In genomic region chr9:69820955-69821788, GRCh38 we compare ENCODE assay signal across 12 cellular contexts. TPM values are rescaled to one million over a fixed set of nuclear protein-coding genes. Genes with fewer than 3 reads are reported as not detected.
DNase-seq lines count a peak whose midpoint lies in the region; ATAC-seq and TF ChIP-seq lines count a peak whose summit lies in the region.
"Had no signal": no experiment of that assay in that cellular context is flagged by ENCODE, and none has a peak within 500 bp of the region (broad histone marks: within the 10 kb centered on the region; RNA-seq: fewer than 3 reads in every experiment).

No MANE protein-coding gene starts in this region.

- no peaks in the 10 kb centered on the region for H3K9me3 ChIP-seq in HEK293 (ENCODE audit: control insufficient read depth, insufficient read depth, low read depth, low read length)
- H3K9me3 ChIP-seq: Peyer's patch, vagina had no signal

- no peaks in the 10 kb centered on the region for H3K79me2 ChIP-seq in ACC112 (ENCODE audit: control insufficient read depth, insufficient read depth, low read length, unreplicated experiment)

- H3K4me3 ChIP-seq in ACC112 (ENCODE audit: low read depth, low read length) (peak overlapping the region; percentile 46), HEK293 (ENCODE audit: low read depth, low read length) (peak overlapping the region; percentile 10; the same call in 1 of the 2 replicates), coronary artery (peak overlapping the region; percentile 48)
- H3K4me3 ChIP-seq: Peyer's patch, vagina had no signal

- H3K4me1 ChIP-seq in ACC112 (ENCODE audit: control insufficient read depth, insufficient read depth, low read length, unreplicated experiment) = peaks cover 9% of the 10 kb centered on the region
- no peaks in the 10 kb centered on the region for H3K4me1 ChIP-seq in HEK293 (ENCODE audit: control insufficient read depth, insufficient read depth, low read length)
- H3K4me1 ChIP-seq: Peyer's patch had no signal

- H3K4me1 Mint-ChIP-seq in naive B cell = peaks cover 4 to 18% (median 9%) of the 10 kb centered on the region in 3 donors

- H3K36me3 Mint-ChIP-seq in naive B cell = peaks cover 6 to 17% of the 10 kb centered on the region in 2 donors
- H3K36me3 Mint-ChIP-seq: immature natural killer cell had no signal

- DNase-seq in coronary artery (ENCODE audit: low spot score) (no peak), naive B cell (no peak), NCI-H748 (lab: John Stamatoyannopoulos, UW; ENCODE audit: unreplicated experiment) (no peak), NOMO-1 (lab: John Stamatoyannopoulos, UW; ENCODE audit: unreplicated experiment in 2 of 2) (no peak), NCI-H82 treated with DMSO at 0.1 percent for 48 hours (lab: John Stamatoyannopoulos, UW; ENCODE audit: unreplicated experiment) (no peak)
- DNase-seq: effector CD4-positive, alpha-beta T cell; immature natural killer cell had no signal

- TF ChIP-seq CTCF in HEK293 (tag by site-specific recombination; IDR thresholded peaks at IDR 0.05) (no peak), coronary artery (IDR thresholded peaks at IDR 0.05) (no peak)

- CTCF ChIA-PET in HEK293 (lab: Yijun Ruan, JAX) = interaction anchor here (0.7 kb wide), 1 partner anchor 9 kb away, joined by 5 read pairs; no protein-coding TSS in a partner anchor

- no peak overlapping the region for H3K27ac ChIP-seq in ACC112 (ENCODE audit: low read depth, low read length)
- no peak overlapping the region for H3K27ac ChIP-seq in HEK293 (ENCODE audit: extremely low read depth, low read depth, low read length)
- H3K27ac ChIP-seq in coronary artery = no peak overlapping the region
- H3K27ac ChIP-seq: Peyer's patch, vagina had no signal

- H3K27me3 Mint-ChIP-seq in naive B cell = peaks cover 39 to 63% (median 44%) of the 10 kb centered on the region in 3 donors

- H3K27ac Mint-ChIP-seq in naive B cell = no peak overlapping the region

- peaks cover 9% of the 10 kb centered on the region; the same call in 1 of the 2 replicates for H3K27me3 ChIP-seq in ACC112 (ENCODE audit: insufficient read depth, low read length)
- H3K27me3 ChIP-seq: Peyer's patch, vagina had no signal

- POLR2A ChIA-PET in HEK293 (lab: Yijun Ruan, JAX) = no interaction called here

- H3K36me3 ChIP-seq in ACC112 (ENCODE audit: insufficient read depth, low read length) (no peaks in the 10 kb centered on the region), HEK293 (ENCODE audit: control insufficient read depth in 2 of 2, insufficient read depth in 1 of 2, low read length in 2 of 2) (no peaks in the 10 kb centered on the region)
- H3K36me3 ChIP-seq: Peyer's patch, vagina had no signal

- peak overlapping the region in 5 of 8 donors; percentile 5 to 81 (median 44) for H3K4me3 Mint-ChIP-seq in naive B cell

- peaks cover 0 to 15% (median 2%) of the 10 kb centered on the region in 7 donors for H3K9me3 Mint-ChIP-seq in naive B cell
- H3K9me3 Mint-ChIP-seq: immature natural killer cell had no signal

- no peak for ATAC-seq in naive B cell (ENCODE audit: low read depth in 2 of 2)
- no peak for ATAC-seq in HG02885 (IDR thresholded peaks at IDR 0.05; ENCODE audit: poor library complexity, unreplicated experiment)

- no peak overlapping the region for H2AFZ ChIP-seq in ACC112 (ENCODE audit: low read length, unreplicated experiment)

TF ChIP-seq in HEK293, 187 proteins besides CTCF, POLR2A, EP300 and RAD21:
- no peak for TF ChIP-seq FEZF1 (tag by site-specific recombination; IDR thresholded peaks at IDR 0.05)
- no peak for TF ChIP-seq ZNF18 (tag by site-specific recombination; IDR thresholded peaks at IDR 0.05)
- TF ChIP-seq INSM2 (tag by site-specific recombination; IDR thresholded peaks at IDR 0.05) = no peak
- peak; percentile 67 for TF ChIP-seq PRDM1 (tag by site-specific recombination; IDR thresholded peaks at IDR 0.05)
- no peak for TF ChIP-seq ZNF155 (tag by site-specific recombination; IDR thresholded peaks at IDR 0.05)
- 0 out of 2 replicates have a peak, but pooled peaks have one; percentile 12 for TF ChIP-seq ZNF366 (tag by site-specific recombination; conservative IDR thresholded peaks at IDR 0.05)

RNA-seq across cellular contexts. Expression of gene CFAP95, which starts 0.6 kb away (rescaled TPM):
- not detected for polyA plus RNA-seq in naive B cell (ENCODE audit: low read depth in 6 of 6)
- polyA plus RNA-seq: immature natural killer cell had no signal
